20 cellular contexts compared by ENCODE assay signal in the genomic region with DNA sequence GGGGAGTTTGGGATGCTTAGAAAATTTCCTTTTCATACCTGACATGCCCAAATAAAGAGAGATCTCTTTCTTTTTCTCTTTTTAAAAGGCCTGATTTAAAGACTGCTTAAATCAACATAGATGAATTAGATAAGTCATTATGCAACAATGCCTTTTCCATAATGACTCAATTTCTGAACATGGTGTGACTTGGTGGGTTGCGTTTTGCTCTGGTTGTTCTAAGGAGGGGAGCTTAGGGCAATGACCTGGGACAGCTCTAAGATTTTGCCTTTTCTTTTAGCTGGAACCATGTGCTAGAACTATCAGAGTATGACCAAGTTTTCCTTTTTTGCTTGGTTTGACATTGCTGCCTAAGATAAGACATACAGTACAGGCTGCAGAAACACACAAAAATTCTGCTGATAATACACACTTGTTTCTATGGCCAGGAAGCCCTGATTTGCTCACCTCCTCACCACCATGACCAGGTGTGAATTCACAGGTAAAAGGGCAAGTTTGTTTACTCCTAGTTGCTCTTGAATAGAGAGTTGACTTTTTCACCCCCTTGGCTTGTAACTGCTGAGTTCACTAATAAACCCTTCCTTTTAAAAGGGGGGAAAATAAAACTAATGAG. TPM values are rescaled to one million over a fixed set of nuclear protein-coding genes. Genes with fewer than 3 reads are reported as not detected.
A peak's percentile ranks its signal among the peaks of the same experiment; 100 is the strongest.
DNase-seq lines count a peak whose midpoint lies in the region; ATAC-seq lines count a peak whose summit lies in the region.
"Had no signal": no experiment of that assay in that cellular context is flagged by ENCODE, and none has a peak within 500 bp of the region (broad histone marks: within the 10 kb centered on the region; RNA-seq: fewer than 3 reads in every experiment).

No MANE protein-coding gene starts in this region.

- H3K27me3 ChIP-seq in CD8-positive, alpha-beta memory T cell (ENCODE audit: insufficient read depth, low read length, poor library complexity, severe bottlenecking) = no peaks in the 10 kb centered on the region
- H3K27me3 ChIP-seq: BE2C, foreskin keratinocyte had no signal

- no peak overlapping the region for H3K27ac ChIP-seq in CD8-positive, alpha-beta memory T cell (ENCODE audit: low read depth, low read length)
- H3K27ac ChIP-seq in epithelial cell of prostate = peak overlapping the region; percentile 32
- H3K27ac ChIP-seq: foreskin keratinocyte had no signal

- H3K4me1 Mint-ChIP-seq in CD8-positive, alpha-beta memory T cell = peaks cover 53 to 63% (median 60%) of the 10 kb centered on the region in 3 donors
- H3K4me1 Mint-ChIP-seq in activated T-helper 1 cell treated with anti-CD3 and anti-CD28 coated beads, Interleukin-12 subunit alpha, Interleukin-12 subunit beta, Interleukin-2, Interleukin-4 antibody, amounts not matched to agents 30 ng/mL and 10 ng/mL and 1 ng/mL, durations not matched to agents 14 hours and 24 hours and 36 hours (ENCODE audit: low read depth) = peaks cover 64% of the 10 kb centered on the region

- H3K9me3 ChIP-seq in CD8-positive, alpha-beta memory T cell (ENCODE audit: low read length) = no peaks in the 10 kb centered on the region
- H3K9me3 ChIP-seq: BE2C had no signal

- intact Hi-C loops in activated T-helper 1 cell treated with anti-CD3 and anti-CD28 coated beads, Interleukin-12 subunit alpha, Interleukin-12 subunit beta, Interleukin-2, Interleukin-4 antibody, amounts not matched to agents 30 ng/mL and 10 ng/mL and 1 ng/mL, durations not matched to agents 14 hours and 24 hours and 36 hours (cut with micrococcal nuclease) = loop anchor here (1.0 to 10.0 kb wide), 6 partner anchors 48 to 538 kb away; a partner anchor contains a TSS
- intact Hi-C loops in left cardiac atrium (cut with DNase I) = no loop called here

- CTCF ChIA-PET in CD8-positive, alpha-beta memory T cell (lab: Charles Lee) = interaction anchor here (0.9 to 5.7 kb wide), 2 partner anchors 12 to 196 kb away, joined by 3 to 31 read pairs; no protein-coding TSS in a partner anchor

- peak overlapping the region; percentile 15 to 57 (median 49) for H3K4me3 Mint-ChIP-seq in CD8-positive, alpha-beta memory T cell
- peak overlapping the region; percentile 1 for H3K4me3 Mint-ChIP-seq in activated T-helper 1 cell treated with anti-CD3 and anti-CD28 coated beads, Interleukin-12 subunit alpha, Interleukin-12 subunit beta, Interleukin-2, Interleukin-4 antibody, amounts not matched to agents 30 ng/mL and 10 ng/mL and 1 ng/mL, durations not matched to agents 14 hours and 24 hours and 36 hours
- H3K4me3 Mint-ChIP-seq: memory B cell had no signal

- DNase-seq in NK-92 treated with Interleukin-12 subunit alpha and Interleukin-12 subunit beta, amount 100 ng/mL, for 24 hours (lab: John Stamatoyannopoulos, UW) = peak; percentile 36
- no peak for DNase-seq in NK-92 (lab: John Stamatoyannopoulos, UW; ENCODE audit: unreplicated experiment)
- DNase-seq in CD8-positive, alpha-beta memory T cell = peak in 3 of 5 donors; percentile 26 to 58 (median 50)
- DNase-seq in activated T-helper 1 cell treated with anti-CD3 and anti-CD28 coated beads, Interleukin-12 subunit alpha, Interleukin-12 subunit beta, Interleukin-2, Interleukin-4 antibody, amounts not matched to agents 30 ng/mL and 10 ng/mL and 1 ng/mL, durations not matched to agents 14 hours and 24 hours and 36 hours (ENCODE audit: low spot score) = no peak
- no peak for DNase-seq in epithelial cell of prostate (ENCODE audit: low read depth, low spot score)
- no peak for DNase-seq in left cardiac atrium
- DNase-seq in DMS114 treated with DMSO at 0.1 percent for 48 hours (lab: John Stamatoyannopoulos, UW; ENCODE audit: unreplicated experiment) = no peak
- DNase-seq: 8988T; BE2C; GDM1; GOT3; hypothalamus; NCI-H1105 treated with DMSO at 0.1 percent for 48 hours; NCI-H510A; stimulated activated CD4-positive, alpha-beta T cell treated with anti-CD3 and anti-CD28 coated beads, Interleukin-4, amount 100 ng/mL, for 1 hour had no signal

- H3K9me3 Mint-ChIP-seq in CD8-positive, alpha-beta memory T cell = peaks cover 0 to 2% (median 0%) of the 10 kb centered on the region in 5 donors
- H3K9me3 Mint-ChIP-seq in activated T-helper 1 cell treated with anti-CD3 and anti-CD28 coated beads, Interleukin-12 subunit alpha, Interleukin-12 subunit beta, Interleukin-2, Interleukin-4 antibody, amounts not matched to agents 30 ng/mL and 10 ng/mL and 1 ng/mL, durations not matched to agents 14 hours and 24 hours and 36 hours = no peaks in the 10 kb centered on the region
- H3K9me3 Mint-ChIP-seq: memory B cell had no signal

- ATAC-seq in GM19023 (IDR thresholded peaks at IDR 0.05; ENCODE audit: unreplicated experiment) (no peak), left cardiac atrium (no peak)
- ATAC-seq: foreskin keratinocyte had no signal

- POLR2A ChIA-PET in CD8-positive, alpha-beta memory T cell (lab: Charles Lee) = no interaction called here

- peaks cover 3 to 4% of the 10 kb centered on the region in 2 donors for H3K27me3 Mint-ChIP-seq in CD8-positive, alpha-beta memory T cell
- peaks cover 2% of the 10 kb centered on the region for H3K27me3 Mint-ChIP-seq in activated T-helper 1 cell treated with anti-CD3 and anti-CD28 coated beads, Interleukin-12 subunit alpha, Interleukin-12 subunit beta, Interleukin-2, Interleukin-4 antibody, amounts not matched to agents 30 ng/mL and 10 ng/mL and 1 ng/mL, durations not matched to agents 14 hours and 24 hours and 36 hours (ENCODE audit: insufficient read depth)

- H3K4me3 ChIP-seq in CD8-positive, alpha-beta memory T cell (ENCODE audit: low read length) = no peak overlapping the region

- peaks cover 22% of the 10 kb centered on the region for H3K4me1 ChIP-seq in CD8-positive, alpha-beta memory T cell (ENCODE audit: insufficient read depth, low read length)
- H3K4me1 ChIP-seq: BE2C, foreskin keratinocyte had no signal

- H3K36me3 ChIP-seq in CD8-positive, alpha-beta memory T cell (ENCODE audit: insufficient read depth, low read length) = no peaks in the 10 kb centered on the region
- H3K36me3 ChIP-seq: BE2C had no signal

- peaks cover 0 to 4% (median 1%) of the 10 kb centered on the region in 3 donors for H3K36me3 Mint-ChIP-seq in CD8-positive, alpha-beta memory T cell
- peaks cover 5% of the 10 kb centered on the region for H3K36me3 Mint-ChIP-seq in activated T-helper 1 cell treated with anti-CD3 and anti-CD28 coated beads, Interleukin-12 subunit alpha, Interleukin-12 subunit beta, Interleukin-2, Interleukin-4 antibody, amounts not matched to agents 30 ng/mL and 10 ng/mL and 1 ng/mL, durations not matched to agents 14 hours and 24 hours and 36 hours (ENCODE audit: low read depth)
- H3K36me3 Mint-ChIP-seq: memory B cell had no signal

- H3K27ac Mint-ChIP-seq in CD8-positive, alpha-beta memory T cell = peak overlapping the region in 7 of 8 donors; percentile 48 to 96 (median 62)
- peak overlapping the region; percentile 83 for H3K27ac Mint-ChIP-seq in activated T-helper 1 cell treated with anti-CD3 and anti-CD28 coated beads, Interleukin-12 subunit alpha, Interleukin-12 subunit beta, Interleukin-2, Interleukin-4 antibody, amounts not matched to agents 30 ng/mL and 10 ng/mL and 1 ng/mL, durations not matched to agents 14 hours and 24 hours and 36 hours
- H3K27ac Mint-ChIP-seq: memory B cell, nephron had no signal

RNA-seq across cellular contexts. Expression of a gene that starts 58.1 kb away (rescaled TPM):
- total RNA-seq in CD8-positive, alpha-beta memory T cell = under 1 TPM; 0.22 to 0.35 TPM
- 0.14 TPM for polyA plus RNA-seq in CD8-positive, alpha-beta memory T cell
- total RNA-seq in activated T-helper 1 cell treated with anti-CD3 and anti-CD28 coated beads, Interleukin-12 subunit alpha, Interleukin-12 subunit beta, Interleukin-2, Interleukin-4 antibody, amounts not matched to agents 30 ng/mL and 10 ng/mL and 1 ng/mL, durations not matched to agents 14 hours and 24 hours and 36 hours = 3.9 and 4.8 TPM in 2 replicates
- 10 to 100 TPM in 1 of 2 donors, 1 to 10 TPM in 1; 1.8 to 54.0 TPM for total RNA-seq in left cardiac atrium
- total RNA-seq: LHCN-M2 had no signal

Comparison
In these comparisons a context has a peak if more than half of its experiments do, and no peak if none do; other contexts are left out.
1. DNase-seq: peak in NK-92 treated with Interleukin-12 subunit alpha and Interleukin-12 subunit beta, amount 100 ng/mL, for 24 hours (single experiment) and CD8-positive, alpha-beta memory T cell (3 of 5); none in NK-92 (single experiment), activated T-helper 1 cell treated with anti-CD3 and anti-CD28 coated beads, Interleukin-12 subunit alpha, Interleukin-12 subunit beta, Interleukin-2, Interleukin-4 antibody, amounts not matched to agents 30 ng/mL and 10 ng/mL and 1 ng/mL, durations not matched to agents 14 hours and 24 hours and 36 hours (single experiment), epithelial cell of prostate (single experiment), left cardiac atrium (single experiment) and DMS114 treated with DMSO at 0.1 percent for 48 hours (single experiment).